ENCODE assay signal across 1 cellular context in genomic region chrY:13296176-13296890, GRCh38.
A peak's percentile ranks its signal among the peaks of the same experiment; 100 is the strongest.
TF ChIP-seq lines count a peak whose summit lies in the region.

No MANE protein-coding gene starts in this region.

TF ChIP-seq in H1, 55 proteins besides CTCF, POLR2A, EP300 and RAD21 (continued from another document):
- TF ChIP-seq CHD7 (IDR thresholded peaks at IDR 0.05; ENCODE audit: insufficient replicate concordance, low read length) (no peak), POLR2AphosphoS5 (IDR thresholded peaks at IDR 0.05; ENCODE audit: low read depth, low read length) (no peak), SP2 (IDR thresholded peaks at IDR 0.05; ENCODE audit: low read length) (no peak), TCF12 (IDR thresholded peaks at IDR 0.05; ENCODE audit: low read depth, low read length) (0 out of 2 replicates have a peak, but pooled peaks have one; percentile 53)
